ENCODE assay signal across 35 cellular contexts in genomic region chr9:115814081-115814480, GRCh38.
"Had no signal": no experiment of that assay in that cellular context is flagged by ENCODE, and none has a peak within 500 bp of the region (broad histone marks: within the 10 kb centered on the region; RNA-seq: fewer than 3 reads in every experiment).

No MANE protein-coding gene starts in this region.

- DNase-seq: Karpas-422, Kasumi-1, MG63, MM.1S, MV-4-11, NCI-H1048, NCI-H1092, NCI-H1092 treated with DMSO at 0.1 percent for 48 hours, NCI-H1105, NCI-H1105 treated with DMSO at 0.1 percent for 48 hours, NCI-H1417, NCI-H1417 treated with DMSO at 0.1 percent for 48 hours, NCI-H1436, NCI-H1436 treated with DMSO at 0.1 percent for 48 hours, NCI-H146, NCI-H1694, NCI-H1694 treated with DMSO at 0.1 percent for 48 hours, NCI-H187, NCI-H187 treated with DMSO at 0.1 percent for 48 hours, NCI-H1930, NCI-H2029, NCI-H2029 treated with DMSO at 0.1 percent for 48 hours, NCI-H2081, NCI-H2081 treated with DMSO at 0.1 percent for 48 hours, NCI-H2107, NCI-H2171, NCI-H2171 treated with DMSO at 0.1 percent for 48 hours, NCI-H2227 treated with DMSO at 0.1 percent for 48 hours, NCI-H226, NCI-H345, NCI-H446, NCI-H446 treated with DMSO at 0.1 percent for 48 hours, NCI-H510A, NCI-H510A treated with DMSO at 0.1 percent for 48 hours had no signal

- H3K9me3 ChIP-seq: MG63 had no signal

- H3K27ac ChIP-seq: KMS-11 had no signal

- H3K4me2 ChIP-seq: KMS-11 had no signal

- H3K36me3 ChIP-seq: MG63 had no signal

- H3K9ac ChIP-seq: KMS-11 had no signal

- H3K4me3 ChIP-seq: MG63 had no signal

- H3K27me3 ChIP-seq: MG63 had no signal
